17 cellular contexts compared by ENCODE assay signal in genomic region chr13:79723462-79724116, GRCh38.
A peak's percentile ranks its signal among the peaks of the same experiment; 100 is the strongest.
DNase-seq lines count a peak whose midpoint lies in the region; ATAC-seq, FAIRE-seq and TF ChIP-seq lines count a peak whose summit lies in the region.
"Had no signal": no experiment of that assay in that cellular context is flagged by ENCODE, and none has a peak within 500 bp of the region (broad histone marks: within the 10 kb centered on the region; RNA-seq: fewer than 3 reads in every experiment).

No MANE protein-coding gene starts in this region.

- FAIRE-seq in small intestine (lab: Jason Lieb, UNC) = no peak

- H3K36me3 ChIP-seq in mucosa of descending colon (ENCODE audit: low read depth) (no peaks in the 10 kb centered on the region), small intestine (ENCODE audit: control insufficient read depth in 2 of 2, insufficient read depth in 2 of 2, low read length in 2 of 2) (no peaks in the 10 kb centered on the region), esophagus squamous epithelium (no peaks in the 10 kb centered on the region)
- H3K36me3 ChIP-seq: tibial artery had no signal

- H3K4me3 ChIP-seq in mucosa of descending colon (no peak overlapping the region), small intestine (ENCODE audit: low read depth in 1 of 2, low read length in 2 of 2) (no peak overlapping the region), esophagus squamous epithelium (no peak overlapping the region)
- H3K4me3 ChIP-seq: tibial artery had no signal

- DNase-seq in foreskin melanocyte (peak; percentile 41), mucosa of descending colon (peak in 1 of 3 donors; percentile 27), small intestine (peak; percentile 23), SW480 (ENCODE audit: low spot score) (no peak), esophagus squamous epithelium (lab: John Stamatoyannopoulos, UW) (no peak)
- DNase-seq: activated CD4-positive, alpha-beta T cell treated with anti-CD3 and anti-CD28 coated beads, Interleukin-2, amount 50 U/mL, for 48 hours; C1 segment of cervical spinal cord; DND-41; erythroblast; Kasumi-1; naive thymus-derived CD8-positive, alpha-beta T cell; NCI-H1436 treated with DMSO at 0.1 percent for 48 hours; NCI-H510A treated with DMSO at 0.1 percent for 48 hours; tibial artery had no signal

- H3K27ac ChIP-seq in VCaP = peak overlapping the region; percentile 32; the same call in 1 of the 2 replicates
- peak overlapping the region; percentile 4 to 81 for H3K27ac ChIP-seq in small intestine (ENCODE audit: low read depth in 1 of 2, low read length in 1 of 2)
- H3K27ac ChIP-seq in esophagus squamous epithelium = no peak overlapping the region
- H3K27ac ChIP-seq: tibial artery had no signal

- H3K27me3 ChIP-seq in small intestine (ENCODE audit: control insufficient read depth in 2 of 2, insufficient read depth in 2 of 2, low read length in 2 of 2) = no peaks in the 10 kb centered on the region
- no peaks in the 10 kb centered on the region for H3K27me3 ChIP-seq in esophagus squamous epithelium
- H3K27me3 ChIP-seq: tibial artery had no signal

- H3K9me3 ChIP-seq in mucosa of descending colon = no peaks in the 10 kb centered on the region
- no peaks in the 10 kb centered on the region for H3K9me3 ChIP-seq in small intestine (ENCODE audit: control insufficient read depth, low read depth)
- H3K9me3 ChIP-seq in esophagus squamous epithelium = no peaks in the 10 kb centered on the region
- H3K9me3 ChIP-seq: tibial artery had no signal

- intact Hi-C loops in mucosa of descending colon (cut with DNase I, micrococcal nuclease) = no loop called here
- intact Hi-C loops in esophagus squamous epithelium (cut with DNase I) = no loop called here

- peaks cover 11% of the 10 kb centered on the region for H3K4me1 ChIP-seq in mucosa of descending colon (ENCODE audit: low read depth)
- H3K4me1 ChIP-seq in small intestine (ENCODE audit: control insufficient read depth in 2 of 2, insufficient read depth in 1 of 2, low read depth in 1 of 2, low read length in 1 of 2) = peaks cover 0 to 6% of the 10 kb centered on the region in 2 donors
- peaks cover 4 to 20% (median 7%) of the 10 kb centered on the region in 3 donors for H3K4me1 ChIP-seq in esophagus squamous epithelium

- WGBS in small intestine, 3 donors = 10 to 43% (median 27%) methylated on average over 7 of the region's 7 CpGs
- 34 to 52% methylated on average over 7 of the region's 7 CpGs for WGBS in esophagus squamous epithelium, 2 donors

- ATAC-seq in mucosa of descending colon = peak; percentile 56
- no peak for ATAC-seq in GM18858 (IDR thresholded peaks at IDR 0.05; ENCODE audit: unreplicated experiment)
- ATAC-seq in HG03354 (IDR thresholded peaks at IDR 0.05; ENCODE audit: poor library complexity, severe bottlenecking, unreplicated experiment) = no peak
- ATAC-seq: naive thymus-derived CD8-positive, alpha-beta T cell had no signal

- TF ChIP-seq CTCF in VCaP (conservative IDR thresholded peaks at IDR 0.05) = no peak
- no peak for TF ChIP-seq CTCF in mucosa of descending colon (IDR thresholded peaks at IDR 0.05)
- TF ChIP-seq CTCF in esophagus squamous epithelium (IDR thresholded peaks at IDR 0.05) = no peak

- TF ChIP-seq POLR2A in esophagus squamous epithelium (IDR thresholded peaks at IDR 0.05) = no peak

Comparison
In these comparisons a context has a peak if more than half of its experiments do, and no peak if none do; other contexts are left out.
1. H3K27ac ChIP-seq: peak in VCaP (single experiment) and small intestine (2 of 2); none in esophagus squamous epithelium (0 of 4).
2. DNase-seq: peak in foreskin melanocyte (single experiment) and small intestine (single experiment); none in SW480 (single experiment) and esophagus squamous epithelium (single experiment).